35 cellular contexts compared by ENCODE assay signal in the genomic region with DNA sequence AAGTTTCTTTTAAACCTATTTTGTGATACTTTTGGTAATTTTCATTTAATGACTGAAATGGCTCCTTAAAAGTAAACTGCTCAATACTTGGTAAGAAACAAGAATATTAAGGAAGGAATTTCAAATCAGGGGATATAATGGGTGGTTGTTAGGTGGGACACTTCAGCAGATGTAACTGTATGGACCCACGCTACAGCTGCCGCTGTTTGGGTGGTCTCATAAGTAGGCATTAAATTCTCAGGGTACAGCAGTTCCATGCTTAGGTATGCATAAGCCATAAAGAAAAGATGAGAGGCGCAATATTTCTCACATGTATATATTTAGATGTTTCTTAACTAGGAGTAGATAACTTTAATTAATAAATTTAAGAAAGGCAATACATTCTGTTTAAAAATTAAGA. TPM values are rescaled to one million over a fixed set of nuclear protein-coding genes. Genes with fewer than 3 reads are reported as not detected.
"Had no signal": no experiment of that assay in that cellular context is flagged by ENCODE, and none has a peak within 500 bp of the region (broad histone marks: within the 10 kb centered on the region; RNA-seq: fewer than 3 reads in every experiment).

No MANE protein-coding gene starts in this region.

- ATAC-seq: activated CD8-positive, alpha-beta T cell treated with anti-CD3 and anti-CD28 coated beads for 36 hours; activated naive CD4-positive, alpha-beta T cell treated with anti-CD3 and anti-CD28 coated beads, Interleukin-2, amount 50 U/mL, for 72 hours; activated T-cell treated with anti-CD3 and anti-CD28 coated beads, Interleukin-2, amount 50 U/mL, for 4 hours; activated T-cell treated with anti-CD3 and anti-CD28 coated beads, Interleukin-2, amount 50 U/mL, for 72 hours; activated T-helper 17 cell treated with anti-CD3 and anti-CD28 coated beads, Interleukin-2, amount 50 U/mL, for 72 hours; body of pancreas had no signal

- H3K4me1 ChIP-seq: adrenal gland, body of pancreas, breast epithelium had no signal

- H3K27ac ChIP-seq: adrenal gland, body of pancreas, brain microvascular endothelial cell, breast epithelium, VCaP had no signal

- H3K4me3 ChIP-seq: adrenal gland, body of pancreas, breast epithelium had no signal

- DNase-seq: activated B cell treated with CpG ODN at 0.5 μM for 24 hours; activated CD4-positive, alpha-beta memory T cell treated with anti-CD3 and anti-CD28 coated beads for 36 hours; activated CD4-positive, alpha-beta T cell treated with anti-CD3 and anti-CD28 coated beads for 4 hours; activated CD4-positive, alpha-beta T cell treated with anti-CD3 and anti-CD28 coated beads, Interleukin-2, amount 10 ng/mL, durations not matched to agents 24 days and 14 days; activated CD4-positive, alpha-beta T cell treated with anti-CD3 and anti-CD28 coated beads, Interleukin-2, amount 50 U/mL, for 1 hour; activated CD4-positive, alpha-beta T cell treated with anti-CD3 and anti-CD28 coated beads, Interleukin-2, amount 50 U/mL, for 4 hours; activated CD4-positive, CD25-positive, alpha-beta regulatory T cell treated with anti-CD3 and anti-CD28 coated beads, Interleukin-2, amount 50 U/mL, for 72 hours; activated CD8-positive, alpha-beta memory T cell treated with anti-CD3 and anti-CD28 coated beads, Interleukin-2, amount 50 U/mL, for 4 hours; activated CD8-positive, alpha-beta T cell treated with anti-CD3 and anti-CD28 coated beads for 36 hours; activated effector memory CD4-positive, alpha-beta T cell treated with anti-CD3 and anti-CD28 coated beads, Interleukin-2, amount 50 U/mL, for 16 hours; activated gamma-delta T cell treated with Interleukin-2 at 50 U/mL for 16 hours; activated naive CD4-positive, alpha-beta T cell; activated naive CD4-positive, alpha-beta T cell treated with anti-CD3 and anti-CD28 coated beads for 36 hours; activated naive CD4-positive, alpha-beta T cell treated with anti-CD3 and anti-CD28 coated beads, Interleukin-2, amount 50 U/mL, for 16 hours; activated naive CD8-positive, alpha-beta T cell treated with anti-CD3 and anti-CD28 coated beads for 36 hours; activated T-cell treated with anti-CD3 and anti-CD28 coated beads for 4 hours; activated T-cell treated with anti-CD3 and anti-CD28 coated beads, Interleukin-2, amount 50 U/mL, for 1 hour; activated T-cell treated with anti-CD3 and anti-CD28 coated beads, Interleukin-2, amount 50 U/mL, for 4 hours; activated T-cell treated with anti-CD3 and anti-CD28 coated beads, Interleukin-2, amount 50 U/mL, for 72 hours; adrenal gland; amniotic stem cell; aorta; body of pancreas; brain microvascular endothelial cell; central memory CD4-positive, alpha-beta T cell; T-helper 2 cell; T-helper 9 cell had no signal

- H3K9me3 ChIP-seq: adrenal gland, body of pancreas, breast epithelium had no signal

- H3K27me3 ChIP-seq: adrenal gland, body of pancreas, brain microvascular endothelial cell, breast epithelium had no signal

- FAIRE-seq: astrocyte, colon, TTC549 had no signal

- H3K36me3 ChIP-seq: adrenal gland, brain microvascular endothelial cell, breast epithelium had no signal

RNA-seq across cellular contexts. Expression of a gene that starts 35.0 kb away (rescaled TPM):
- total RNA-seq: activated CD4-positive, alpha-beta T cell treated with anti-CD3 and anti-CD28 coated beads, Interleukin-2, amount 10 ng/mL, durations not matched to agents 24 days and 14 days; activated T-helper 1 cell treated with anti-CD3 and anti-CD28 coated beads, Interleukin-12 subunit alpha, Interleukin-12 subunit beta, Interleukin-2, Interleukin-4 antibody, amounts not matched to agents 30 ng/mL and 10 ng/mL and 1 ng/mL, durations not matched to agents 14 hours and 24 hours and 36 hours had no signal
- polyA plus RNA-seq: aorta had no signal
